8 cellular contexts compared by ENCODE assay signal in genomic region chr10:43203491-43204393, GRCh38.
A peak's percentile ranks its signal among the peaks of the same experiment; 100 is the strongest.
DNase-seq lines count a peak whose midpoint lies in the region; ATAC-seq, FAIRE-seq and TF ChIP-seq lines count a peak whose summit lies in the region.

No MANE protein-coding gene starts in this region.

- H3K27ac ChIP-seq in lower lobe of right lung: no peak overlapping the region

- peak; percentile 59 for DNase-seq in HPDE6-E6E7 (ENCODE audit: extremely low spot score)
- DNase-seq in bronchial epithelial cell (ENCODE audit: low read depth): peak; percentile 56
- peak; percentile 65 for DNase-seq in lower lobe of right lung
- DNase-seq in HuH-7.5 (ENCODE audit: low spot score): no peak
- no peak for DNase-seq in osteocyte (ENCODE audit: extremely low spot score, unreplicated experiment)
- no peak for DNase-seq in NOMO-1 treated with dmso at 0.1 percent for 144 hours (lab: John Stamatoyannopoulos, UW; ENCODE audit: unreplicated experiment)

- H3K4me3 Mint-ChIP-seq in osteocyte (ENCODE audit: unreplicated experiment): no peak overlapping the region

- H3K4me1 ChIP-seq in lower lobe of right lung: peaks cover 11% of the 10 kb centered on the region

- H3K9me3 Mint-ChIP-seq in osteocyte (ENCODE audit: unreplicated experiment): no peaks in the 10 kb centered on the region

- H3K36me3 ChIP-seq in bronchial epithelial cell (ENCODE audit: control insufficient read depth, insufficient read depth, low read length) (peaks cover 1% of the 10 kb centered on the region), lower lobe of right lung (no peaks in the 10 kb centered on the region)

- no peaks in the 10 kb centered on the region for H3K9me3 ChIP-seq in lower lobe of right lung

- no peak overlapping the region for H3K27ac Mint-ChIP-seq in osteocyte (ENCODE audit: unreplicated experiment)

- intact Hi-C loops in lower lobe of right lung (cut with DNase I): no loop called here

- no peaks in the 10 kb centered on the region for H3K36me3 Mint-ChIP-seq in osteocyte (ENCODE audit: unreplicated experiment)

- ATAC-seq in lower lobe of right lung (peak; percentile 46 to 51), HG03354 (IDR thresholded peaks at IDR 0.05; ENCODE audit: poor library complexity, severe bottlenecking, unreplicated experiment) (no peak)

- H3K4me1 Mint-ChIP-seq in osteocyte (ENCODE audit: unreplicated experiment): peaks cover 3% of the 10 kb centered on the region

- no peak for FAIRE-seq in bronchial epithelial cell (lab: Jason Lieb, UNC)

- H3K27me3 Mint-ChIP-seq in osteocyte (ENCODE audit: unreplicated experiment): no peaks in the 10 kb centered on the region

- peak overlapping the region; percentile 53 for H3K4me3 ChIP-seq in bronchial epithelial cell (ENCODE audit: low read depth, low read length)
- peak overlapping the region; percentile 33 for H3K4me3 ChIP-seq in lower lobe of right lung

- TF ChIP-seq CTCF in GM12872 (IDR thresholded peaks at IDR 0.05; ENCODE audit: insufficient read depth, low read depth, low read length) (0 out of 3 replicates have a peak, but pooled peaks have one; percentile 16), bronchial epithelial cell (IDR thresholded peaks at IDR 0.05; ENCODE audit: insufficient read depth, low read length, severe bottlenecking) (peak; percentile 11), lower lobe of right lung (IDR thresholded peaks at IDR 0.05) (no peak), osteocyte (IDR thresholded peaks at IDR 0.05) (no peak)

- no peaks in the 10 kb centered on the region for H3K27me3 ChIP-seq in bronchial epithelial cell (ENCODE audit: control insufficient read depth, insufficient read depth, low read length)
- no peaks in the 10 kb centered on the region for H3K27me3 ChIP-seq in lower lobe of right lung (ENCODE audit: low read depth)

Comparison
In these comparisons a context has a peak if more than half of its experiments do, and no peak if none do; other contexts are left out.
1. CTCF ChIP-seq: peak in GM12872 (single experiment) and bronchial epithelial cell (single experiment); none in lower lobe of right lung (single experiment) and osteocyte (single experiment).
2. DNase-seq: peak in HPDE6-E6E7 (single experiment), bronchial epithelial cell (single experiment) and lower lobe of right lung (single experiment); none in HuH-7.5 (single experiment), osteocyte (single experiment) and NOMO-1 treated with dmso at 0.1 percent for 144 hours (single experiment).